In genomic region chr19:42295831-42296525, GRCh38 we compare ENCODE assay signal across 8 cellular contexts. TPM values are rescaled to one million over a fixed set of nuclear protein-coding genes. Genes with fewer than 3 reads are reported as not detected.
DNase-seq lines count a peak whose midpoint lies in the region; ATAC-seq and TF ChIP-seq lines count a peak whose summit lies in the region.

No MANE protein-coding gene starts in this region.

- H3K4me1 ChIP-seq in HEK293 (ENCODE audit: control insufficient read depth, insufficient read depth, low read length): no peaks in the 10 kb centered on the region
- no peaks in the 10 kb centered on the region for H3K4me1 ChIP-seq in colonic mucosa

- no peaks in the 10 kb centered on the region for H3K9me3 ChIP-seq in HEK293 (ENCODE audit: control insufficient read depth, insufficient read depth, low read depth, low read length)
- H3K9me3 ChIP-seq in colonic mucosa: no peaks in the 10 kb centered on the region

- peak; percentile 86 for DNase-seq in D341Med (ENCODE audit: low spot score)
- DNase-seq in NCI-H510A (lab: John Stamatoyannopoulos, UW): peak; percentile 42
- DNase-seq in activated CD4-positive, alpha-beta T cell treated with anti-CD3 and anti-CD28 coated beads, Interleukin-2, amount 50 U/mL, for 1 hour: peak; percentile 93
- peak; percentile 93 for DNase-seq in colonic mucosa
- DNase-seq in medulla oblongata (ENCODE audit: extremely low spot score): peak; percentile 80
- peak; percentile 77 to 83 for DNase-seq in stimulated activated CD8-positive, alpha-beta memory T cell treated with anti-CD3 and anti-CD28 coated beads, Interleukin-2, amount 100 ng/mL, for 1 hour (ENCODE audit: low read depth in 2 of 2)

- H3K27me3 ChIP-seq in colonic mucosa: no peaks in the 10 kb centered on the region

- TF ChIP-seq CTCF in HEK293 (tag by site-specific recombination; IDR thresholded peaks at IDR 0.05) (peak; percentile 95), colonic mucosa (IDR thresholded peaks at IDR 0.05) (peak; percentile 94)

- H3K9ac ChIP-seq in colonic mucosa (ENCODE audit: low read depth in 2 of 2, low read length in 2 of 2): peak overlapping the region in 1 of 2 donors; percentile 14

- POLR2A ChIA-PET in HEK293 (lab: Yijun Ruan, JAX): interaction anchor here (0.5 to 3.4 kb wide), 5 partner anchors 9 to 205 kb away, joined by 3 to 31 read pairs (median 4); partner anchors contain the start of gene GSK3A

- CTCF ChIA-PET in HEK293 (lab: Yijun Ruan, JAX): interaction anchor here (0.6 to 4.8 kb wide), 39 partner anchors 8 to 1986 kb away, joined by 3 to 55 read pairs (median 4); partner anchors contain the start of gene GSK3A

- peaks cover 31 to 64% of the 10 kb centered on the region in 2 experiments for H3K36me3 ChIP-seq in HEK293 (ENCODE audit: control insufficient read depth in 2 of 2, insufficient read depth in 1 of 2, low read length in 2 of 2)
- H3K36me3 ChIP-seq in colonic mucosa: no peaks in the 10 kb centered on the region

- no peak for ATAC-seq in GM19023 (IDR thresholded peaks at IDR 0.05; ENCODE audit: unreplicated experiment)

- intact Hi-C loops in colonic mucosa (cut with DNase I): loop anchor here (5.0 kb wide), 1 partner anchor 49 kb away; no protein-coding TSS in a partner anchor

- no peak overlapping the region for H3K27ac ChIP-seq in HEK293 (ENCODE audit: extremely low read depth, low read depth, low read length)
- H3K27ac ChIP-seq in colonic mucosa: no peak overlapping the region

- no peak overlapping the region for H3K4me3 ChIP-seq in HEK293 (ENCODE audit: low read depth, low read length)
- no peak overlapping the region for H3K4me3 ChIP-seq in colonic mucosa

TF ChIP-seq in HEK293, 187 proteins besides CTCF, POLR2A, EP300 and RAD21 (continues in another document):
- TF ChIP-seq ZFHX2 (tag by site-specific recombination; conservative IDR thresholded peaks at IDR 0.05) (peak; percentile 45), BCL6B (tag by site-specific recombination; IDR thresholded peaks at IDR 0.05) (no peak), REPIN1 (tag by site-specific recombination; IDR thresholded peaks at IDR 0.05; ENCODE audit: low read depth) (no peak), ZNF510 (tag by site-specific recombination; IDR thresholded peaks at IDR 0.05; ENCODE audit: insufficient replicate concordance) (no peak), GLIS2 (tag by site-specific recombination; IDR thresholded peaks at IDR 0.05) (peak; percentile 62; the same call in 1 of the 2 replicates), ZNF639 (tag by site-specific recombination; IDR thresholded peaks at IDR 0.05) (no peak), ZNF785 (tag by site-specific recombination; IDR thresholded peaks at IDR 0.05) (no peak), ZNF561 (tag by site-specific recombination; IDR thresholded peaks at IDR 0.05; ENCODE audit: borderline replicate concordance) (peak; percentile 77; the same call in 1 of the 2 replicates), ZNF140 (tag by site-specific recombination; IDR thresholded peaks at IDR 0.05) (no peak), ZNF433 (tag by site-specific recombination; IDR thresholded peaks at IDR 0.05; ENCODE audit: low read depth) (no peak), ZNF341 (tag by site-specific recombination; IDR thresholded peaks at IDR 0.05; ENCODE audit: low read depth) (peak; percentile 59), ZNF221 (tag by site-specific recombination; IDR thresholded peaks at IDR 0.05; ENCODE audit: borderline replicate concordance) (no peak), ZNF138 (tag by site-specific recombination; IDR thresholded peaks at IDR 0.05; ENCODE audit: borderline replicate concordance) (no peak), KLF1 (tag by site-specific recombination; IDR thresholded peaks at IDR 0.05) (no peak), HIC1 (tag by site-specific recombination; IDR thresholded peaks at IDR 0.05) (no peak), ZNF10 (tag by site-specific recombination; IDR thresholded peaks at IDR 0.05) (no peak), ZNF174 (tag by site-specific recombination; IDR thresholded peaks at IDR 0.05) (no peak), ZNF600 (tag by site-specific recombination; IDR thresholded peaks at IDR 0.05) (peak; percentile 51)
- TF ChIP-seq, protein P1, sequence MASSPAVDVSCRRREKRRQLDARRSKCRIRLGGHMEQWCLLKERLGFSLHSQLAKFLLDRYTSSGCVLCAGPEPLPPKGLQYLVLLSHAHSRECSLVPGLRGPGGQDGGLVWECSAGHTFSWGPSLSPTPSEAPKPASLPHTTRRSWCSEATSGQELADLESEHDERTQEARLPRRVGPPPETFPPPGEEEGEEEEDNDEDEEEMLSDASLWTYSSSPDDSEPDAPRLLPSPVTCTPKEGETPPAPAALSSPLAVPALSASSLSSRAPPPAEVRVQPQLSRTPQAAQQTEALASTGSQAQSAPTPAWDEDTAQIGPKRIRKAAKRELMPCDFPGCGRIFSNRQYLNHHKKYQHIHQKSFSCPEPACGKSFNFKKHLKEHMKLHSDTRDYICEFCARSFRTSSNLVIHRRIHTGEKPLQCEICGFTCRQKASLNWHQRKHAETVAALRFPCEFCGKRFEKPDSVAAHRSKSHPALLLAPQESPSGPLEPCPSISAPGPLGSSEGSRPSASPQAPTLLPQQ (tag by site-specific recombination; IDR thresholded peaks at IDR 0.05): 0 out of 2 replicates have a peak, but pooled peaks have one; percentile 17
- TF ChIP-seq, protein P2, sequence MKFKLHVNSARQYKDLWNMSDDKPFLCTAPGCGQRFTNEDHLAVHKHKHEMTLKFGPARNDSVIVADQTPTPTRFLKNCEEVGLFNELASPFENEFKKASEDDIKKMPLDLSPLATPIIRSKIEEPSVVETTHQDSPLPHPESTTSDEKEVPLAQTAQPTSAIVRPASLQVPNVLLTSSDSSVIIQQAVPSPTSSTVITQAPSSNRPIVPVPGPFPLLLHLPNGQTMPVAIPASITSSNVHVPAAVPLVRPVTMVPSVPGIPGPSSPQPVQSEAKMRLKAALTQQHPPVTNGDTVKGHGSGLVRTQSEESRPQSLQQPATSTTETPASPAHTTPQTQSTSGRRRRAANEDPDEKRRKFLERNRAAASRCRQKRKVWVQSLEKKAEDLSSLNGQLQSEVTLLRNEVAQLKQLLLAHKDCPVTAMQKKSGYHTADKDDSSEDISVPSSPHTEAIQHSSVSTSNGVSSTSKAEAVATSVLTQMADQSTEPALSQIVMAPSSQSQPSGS (tag by site-specific recombination; IDR thresholded peaks at IDR 0.05; ENCODE audit: low read depth): no peak
- TF ChIP-seq, protein P3, sequence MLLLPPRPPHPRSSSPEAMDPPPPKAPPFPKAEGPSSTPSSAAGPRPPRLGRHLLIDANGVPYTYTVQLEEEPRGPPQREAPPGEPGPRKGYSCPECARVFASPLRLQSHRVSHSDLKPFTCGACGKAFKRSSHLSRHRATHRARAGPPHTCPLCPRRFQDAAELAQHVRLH (tag by site-specific recombination; IDR thresholded peaks at IDR 0.05): 0 out of 2 replicates have a peak, but pooled peaks have one; percentile 22

RNA-seq across cellular contexts. Expression of gene PRR19, which starts 6.0 kb away (rescaled TPM):
- 1 to 10 TPM in 1 of 2 donors, under 1 TPM in 1; 0.32 to 1.0 TPM for total RNA-seq in colonic mucosa

RNA-seq across cellular contexts. Expression of gene PAFAH1B3, which starts 6.4 kb away (rescaled TPM):
- total RNA-seq in colonic mucosa: 10 to 100 TPM; 42.5 to 53.0 TPM

RNA-seq across cellular contexts. Expression of gene TMEM145, which starts 17.1 kb away (rescaled TPM):
- total RNA-seq in colonic mucosa: under 1 TPM; 0.24 to 0.94 TPM

RNA-seq across cellular contexts. Expression of gene CIC, which starts 26.9 kb away (rescaled TPM):
- 10 to 100 TPM; 47.8 to 54.6 TPM for total RNA-seq in colonic mucosa

RNA-seq across cellular contexts. Expression of gene MEGF8, which starts 29.5 kb away (rescaled TPM):
- total RNA-seq in colonic mucosa: 10 to 100 TPM; 13.4 to 16.5 TPM

Comparison
In these comparisons a context has a peak if more than half of its experiments do, and no peak if none do; other contexts are left out.
1. DNase-seq: peak in every context shown above with its lines; median percentile 93 in activated CD4-positive, alpha-beta T cell treated with anti-CD3 and anti-CD28 coated beads, Interleukin-2, amount 50 U/mL, for 1 hour; 93 in colonic mucosa; 86 in D341Med; 80 in medulla oblongata; 80 in stimulated activated CD8-positive, alpha-beta memory T cell treated with anti-CD3 and anti-CD28 coated beads, Interleukin-2, amount 100 ng/mL, for 1 hour; 42 in NCI-H510A.